In the genomic region with DNA sequence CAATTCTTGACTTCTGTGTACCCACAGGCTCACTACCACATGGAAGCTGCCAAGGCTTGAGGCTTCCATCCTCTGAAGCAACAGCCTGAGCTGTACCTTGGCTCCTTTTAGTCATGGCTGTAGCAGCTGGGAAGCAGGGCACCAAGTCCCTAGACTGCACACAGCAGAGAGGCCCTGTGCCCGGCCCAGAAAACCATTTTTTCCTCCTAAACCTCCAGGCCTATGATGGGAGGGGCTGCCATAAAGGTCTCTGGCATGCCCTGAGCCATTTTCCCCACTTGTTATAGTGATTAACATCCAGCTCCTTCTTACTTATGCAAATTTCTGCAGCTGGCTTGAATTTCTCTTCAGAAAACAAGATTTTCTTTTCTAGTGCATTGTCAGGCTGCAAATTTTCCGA, we compare ENCODE assay signal across 35 cellular contexts.
DNase-seq lines count a peak whose midpoint lies in the region; ATAC-seq, FAIRE-seq and TF ChIP-seq lines count a peak whose summit lies in the region.
"Had no signal": no experiment of that assay in that cellular context is flagged by ENCODE, and none has a peak within 500 bp of the region (broad histone marks: within the 10 kb centered on the region; RNA-seq: fewer than 3 reads in every experiment).

No MANE protein-coding gene starts in this region.

- CTCF ChIA-PET in A549 (lab: Yijun Ruan, JAX) (no interaction called here), HEK293 (lab: Yijun Ruan, JAX) (no interaction called here), K562 (lab: Yijun Ruan, JAX; ENCODE audit: low intra/inter-chr PET ratio) (no interaction called here)
- CTCF ChIA-PET in CD4-positive, alpha-beta memory T cell (lab: Charles Lee; ENCODE audit: partially characterized antibody) = no interaction called here

- TF ChIP-seq EP300 in A549 (IDR thresholded peaks at IDR 0.05) (no peak), K562 (IDR thresholded peaks at IDR 0.05; ENCODE audit: low read length) (no peak)

- POLR2A ChIA-PET in A549 (lab: Yijun Ruan, JAX) (no interaction called here), HEK293 (lab: Yijun Ruan, JAX) (no interaction called here), K562 (lab: Yijun Ruan, JAX) (no interaction called here)
- POLR2A ChIA-PET in CD4-positive, alpha-beta memory T cell (lab: Charles Lee; ENCODE audit: partially characterized antibody) = no interaction called here

- H3K4me1 Mint-ChIP-seq in endothelial cell (ENCODE audit: unreplicated experiment) = no peaks in the 10 kb centered on the region
- peaks cover 0 to 6% (median 4%) of the 10 kb centered on the region in 4 donors for H3K4me1 Mint-ChIP-seq in CD4-positive, alpha-beta memory T cell
- H3K4me1 Mint-ChIP-seq in activated T-helper 1 cell treated with anti-CD3 and anti-CD28 coated beads, Interleukin-12 subunit alpha, Interleukin-12 subunit beta, Interleukin-2, Interleukin-4 antibody, amounts not matched to agents 30 ng/mL and 10 ng/mL and 1 ng/mL, durations not matched to agents 14 hours and 24 hours and 36 hours (ENCODE audit: low read depth) = peaks cover 10% of the 10 kb centered on the region
- H3K4me1 Mint-ChIP-seq: B cell, CD14-positive monocyte had no signal

- H3K9me1 ChIP-seq in K562 (ENCODE audit: control insufficient read depth, insufficient read depth, low read length) = no peaks in the 10 kb centered on the region

- ATAC-seq in A549 (no peak), K562 (no peak), HG02981 (IDR thresholded peaks at IDR 0.05; ENCODE audit: unreplicated experiment) (no peak)
- ATAC-seq: CD8-positive, alpha-beta T cell had no signal

- H3K4me1 ChIP-seq in A549 (no peaks in the 10 kb centered on the region), HEK293 (ENCODE audit: control insufficient read depth, insufficient read depth, low read length) (no peaks in the 10 kb centered on the region), K562 (replicated peaks in 1 of 2; ENCODE audit: control insufficient read depth in 2 of 2, insufficient read depth in 2 of 2, low read length in 2 of 2) (no peaks in the 10 kb centered on the region)
- H3K4me1 ChIP-seq in CD4-positive, alpha-beta memory T cell (ENCODE audit: insufficient read depth, low read length) = no peaks in the 10 kb centered on the region
- H3K4me1 ChIP-seq: BE2C; BLaER1; BLaER1 treated with 17β-estradiol and CSF1 and Interleukin-3, amounts not matched to agents 10 nM and 100 nM; Caco-2 had no signal

- no peak for TF ChIP-seq POLR2A in A549 (IDR thresholded peaks at IDR 0.05; ENCODE audit: low read length)
- TF ChIP-seq POLR2A in K562 (conservative IDR thresholded peaks at IDR 0.05) = no peak

- no peak overlapping the region for H3K9ac ChIP-seq in K562 (ENCODE audit: insufficient read depth in 1 of 2, low read depth in 2 of 2, low read length in 2 of 2)
- H3K9ac ChIP-seq: BLaER1; BLaER1 treated with 17β-estradiol and CSF1 and Interleukin-3, amounts not matched to agents 10 nM and 100 nM had no signal

- no peaks in the 10 kb centered on the region for H4K20me1 ChIP-seq in K562 (replicated peaks; ENCODE audit: control insufficient read depth, insufficient read depth, low read length)
- H4K20me1 ChIP-seq: BLaER1; BLaER1 treated with 17β-estradiol and CSF1 and Interleukin-3, amounts not matched to agents 10 nM and 100 nM had no signal

- no peak overlapping the region for H3K4me3 ChIP-seq in A549
- no peak overlapping the region for H3K4me3 ChIP-seq in HEK293 (ENCODE audit: low read depth, low read length)
- no peak overlapping the region for H3K4me3 ChIP-seq in K562
- H3K4me3 ChIP-seq in CD4-positive, alpha-beta memory T cell (ENCODE audit: low read length in 2 of 2) = no peak overlapping the region
- H3K4me3 ChIP-seq: BLaER1; BLaER1 treated with 17β-estradiol and CSF1 and Interleukin-3, amounts not matched to agents 10 nM and 100 nM had no signal

- DNase-seq in A549 (ENCODE audit: low read depth in 1 of 2, low spot score in 1 of 2) (no peak), K562 (ENCODE audit: extremely low read depth in 1 of 4, low spot score in 3 of 4) (no peak), endothelial cell (ENCODE audit: low spot score) (no peak), mesenteric fat pad (ENCODE audit: low spot score) (no peak)
- DNase-seq in CD4-positive, alpha-beta memory T cell = no peak
- DNase-seq in activated T-helper 1 cell treated with anti-CD3 and anti-CD28 coated beads, Interleukin-12 subunit alpha, Interleukin-12 subunit beta, Interleukin-2, Interleukin-4 antibody, amounts not matched to agents 30 ng/mL and 10 ng/mL and 1 ng/mL, durations not matched to agents 14 hours and 24 hours and 36 hours (ENCODE audit: low spot score) = no peak
- DNase-seq: 8988T; ACHN; AML-193; BE2C; C1 segment of cervical spinal cord; Caco-2; Calu3; CD4-positive, alpha-beta T cell; CD4-positive, CD25-positive, alpha-beta regulatory T cell; CD8-positive, alpha-beta memory T cell; CD8-positive, alpha-beta T cell; COR-L47; DMS 273 treated with DMSO at 0.1 percent for 48 hours; DMS153; DMS53; DMS79; DMS79 treated with DMSO at 0.1 percent for 48 hours; DND-41; EL had no signal

- TF ChIP-seq RAD21 in A549 (conservative IDR thresholded peaks at IDR 0.05 in 1 of 2, IDR thresholded peaks at IDR 0.05 in 1 of 2) (no peak), K562 (CRISPR knock-in tag; conservative IDR thresholded peaks at IDR 0.05 in 1 of 2, IDR thresholded peaks at IDR 0.05 in 1 of 2) (no peak)

- no peak overlapping the region for H2AFZ ChIP-seq in K562 (ENCODE audit: low read depth, low read length)

- H3K27ac ChIP-seq in A549 (no peak overlapping the region), HEK293 (ENCODE audit: extremely low read depth, low read depth, low read length) (no peak overlapping the region), K562 (ENCODE audit: extremely low read depth, low read depth, low read length) (no peak overlapping the region)
- no peak overlapping the region for H3K27ac ChIP-seq in CD4-positive, alpha-beta memory T cell (ENCODE audit: low read depth, low read length)
- H3K27ac ChIP-seq: 22Rv1; BLaER1; BLaER1 treated with 17β-estradiol and CSF1 and Interleukin-3, amounts not matched to agents 10 nM and 100 nM; C4-2B had no signal

- H3K36me3 ChIP-seq in HEK293 (ENCODE audit: control insufficient read depth in 2 of 2, insufficient read depth in 1 of 2, low read length in 2 of 2) = peaks cover 0 to 4% of the 10 kb centered on the region in 2 experiments; a peak in 1 of 3 replicates
- H3K36me3 ChIP-seq in K562 (ENCODE audit: control insufficient read depth, insufficient read depth, low read length) = no peaks in the 10 kb centered on the region
- peaks cover 4% of the 10 kb centered on the region for H3K36me3 ChIP-seq in CD4-positive, alpha-beta memory T cell (ENCODE audit: insufficient read depth, low read length)
- H3K36me3 ChIP-seq: BE2C had no signal

- H3K4me3 Mint-ChIP-seq in endothelial cell (ENCODE audit: unreplicated experiment) = peak overlapping the region; percentile 11
- no peak overlapping the region for H3K4me3 Mint-ChIP-seq in CD4-positive, alpha-beta memory T cell
- no peak overlapping the region for H3K4me3 Mint-ChIP-seq in activated T-helper 1 cell treated with anti-CD3 and anti-CD28 coated beads, Interleukin-12 subunit alpha, Interleukin-12 subunit beta, Interleukin-2, Interleukin-4 antibody, amounts not matched to agents 30 ng/mL and 10 ng/mL and 1 ng/mL, durations not matched to agents 14 hours and 24 hours and 36 hours
- H3K4me3 Mint-ChIP-seq: B cell; CD14-positive monocyte; CD4-positive, alpha-beta T cell; CD4-positive, CD25-positive, alpha-beta regulatory T cell; CD8-positive, alpha-beta memory T cell; CD8-positive, alpha-beta T cell had no signal

- peaks cover 2% of the 10 kb centered on the region for H3K27me3 Mint-ChIP-seq in endothelial cell (ENCODE audit: unreplicated experiment)
- H3K27me3 Mint-ChIP-seq in CD4-positive, alpha-beta memory T cell = no peaks in the 10 kb centered on the region
- H3K27me3 Mint-ChIP-seq in activated T-helper 1 cell treated with anti-CD3 and anti-CD28 coated beads, Interleukin-12 subunit alpha, Interleukin-12 subunit beta, Interleukin-2, Interleukin-4 antibody, amounts not matched to agents 30 ng/mL and 10 ng/mL and 1 ng/mL, durations not matched to agents 14 hours and 24 hours and 36 hours (ENCODE audit: insufficient read depth) = no peaks in the 10 kb centered on the region
- H3K27me3 Mint-ChIP-seq: B cell; CD4-positive, alpha-beta T cell; CD4-positive, CD25-positive, alpha-beta regulatory T cell had no signal

- H3K4me2 ChIP-seq in A549 (no peak overlapping the region), K562 (ENCODE audit: insufficient read depth, low read length) (no peak overlapping the region)
- H3K4me2 ChIP-seq: BLaER1; BLaER1 treated with 17β-estradiol and CSF1 and Interleukin-3, amounts not matched to agents 10 nM and 100 nM had no signal

- in situ Hi-C loops in K562 (cut with MboI) = no loop called here

- no TSS peak for BruUV-seq in K562 (replicated peaks; lab: Mats Ljungman, UMichigan)

- peaks cover 22% of the 10 kb centered on the region for H3K9me3 Mint-ChIP-seq in endothelial cell (ENCODE audit: unreplicated experiment)
- H3K9me3 Mint-ChIP-seq in CD4-positive, alpha-beta memory T cell = peaks cover 13 to 32% (median 22%) of the 10 kb centered on the region in 8 donors
- peaks cover 38% of the 10 kb centered on the region for H3K9me3 Mint-ChIP-seq in activated T-helper 1 cell treated with anti-CD3 and anti-CD28 coated beads, Interleukin-12 subunit alpha, Interleukin-12 subunit beta, Interleukin-2, Interleukin-4 antibody, amounts not matched to agents 30 ng/mL and 10 ng/mL and 1 ng/mL, durations not matched to agents 14 hours and 24 hours and 36 hours

- H3K79me2 ChIP-seq in K562 (ENCODE audit: control insufficient read depth, insufficient read depth, low read length) = no peaks in the 10 kb centered on the region

- intact Hi-C loops in K562 (cut with micrococcal nuclease) = no loop called here
- intact Hi-C loops in CD4-positive, alpha-beta memory T cell (cut with micrococcal nuclease) = no loop called here
- intact Hi-C loops in activated T-helper 1 cell treated with anti-CD3 and anti-CD28 coated beads, Interleukin-12 subunit alpha, Interleukin-12 subunit beta, Interleukin-2, Interleukin-4 antibody, amounts not matched to agents 30 ng/mL and 10 ng/mL and 1 ng/mL, durations not matched to agents 14 hours and 24 hours and 36 hours (cut with micrococcal nuclease) = no loop called here

- H3K9me3 ChIP-seq in A549 (peaks cover 19% of the 10 kb centered on the region; the same call in 1 of the 3 replicates), HEK293 (ENCODE audit: control insufficient read depth, insufficient read depth, low read depth, low read length) (no peaks in the 10 kb centered on the region), K562 (replicated peaks; ENCODE audit: control insufficient read depth, insufficient read depth, low read depth, low read length) (peaks cover 1% of the 10 kb centered on the region; the same call in 1 of the 2 replicates)
- H3K9me3 ChIP-seq in CD4-positive, alpha-beta memory T cell (ENCODE audit: control insufficient read depth in 1 of 2, low read length in 2 of 2) = no peaks in the 10 kb centered on the region
- H3K9me3 ChIP-seq: BE2C had no signal

- FAIRE-seq in A549 (lab: Jason Lieb, UNC) (no peak), K562 (lab: Jason Lieb, UNC) (no peak)
- FAIRE-seq: A204.1, D721Med had no signal

- no peak for TF ChIP-seq CTCF in A549 (IDR thresholded peaks at IDR 0.05)
- TF ChIP-seq CTCF in HEK293 (tag by site-specific recombination; IDR thresholded peaks at IDR 0.05) = no peak
- no peak for TF ChIP-seq CTCF in K562 (IDR thresholded peaks at IDR 0.05 in 2 of 3, conservative IDR thresholded peaks at IDR 0.05 in 1 of 3; ENCODE audit: insufficient read depth in 2 of 3, low read depth in 1 of 3, low read length in 3 of 3)
- TF ChIP-seq CTCF in endothelial cell (IDR thresholded peaks at IDR 0.05; ENCODE audit: unreplicated experiment) = no peak

- H3K36me3 Mint-ChIP-seq in endothelial cell (ENCODE audit: low read depth, unreplicated experiment) = peaks cover 50% of the 10 kb centered on the region
- H3K36me3 Mint-ChIP-seq in CD4-positive, alpha-beta memory T cell = peaks cover 57 to 67% of the 10 kb centered on the region in 2 donors
- peaks cover 55% of the 10 kb centered on the region for H3K36me3 Mint-ChIP-seq in activated T-helper 1 cell treated with anti-CD3 and anti-CD28 coated beads, Interleukin-12 subunit alpha, Interleukin-12 subunit beta, Interleukin-2, Interleukin-4 antibody, amounts not matched to agents 30 ng/mL and 10 ng/mL and 1 ng/mL, durations not matched to agents 14 hours and 24 hours and 36 hours (ENCODE audit: low read depth)

- H3K27me3 ChIP-seq in K562 (ENCODE audit: control insufficient read depth in 2 of 2, insufficient read depth in 2 of 2, low read length in 2 of 2) = no peaks in the 10 kb centered on the region
- H3K27me3 ChIP-seq in CD4-positive, alpha-beta memory T cell (ENCODE audit: insufficient read depth, low read length) = no peaks in the 10 kb centered on the region
- H3K27me3 ChIP-seq: BE2C; BLaER1; BLaER1 treated with 17β-estradiol and CSF1 and Interleukin-3, amounts not matched to agents 10 nM and 100 nM had no signal

- H3K27ac Mint-ChIP-seq in endothelial cell (ENCODE audit: unreplicated experiment) = no peak overlapping the region
- peak overlapping the region in 1 of 7 donors; percentile 19 for H3K27ac Mint-ChIP-seq in CD4-positive, alpha-beta memory T cell
- H3K27ac Mint-ChIP-seq in activated T-helper 1 cell treated with anti-CD3 and anti-CD28 coated beads, Interleukin-12 subunit alpha, Interleukin-12 subunit beta, Interleukin-2, Interleukin-4 antibody, amounts not matched to agents 30 ng/mL and 10 ng/mL and 1 ng/mL, durations not matched to agents 14 hours and 24 hours and 36 hours = no peak overlapping the region
- H3K27ac Mint-ChIP-seq: B cell; CD14-positive monocyte; CD4-positive, alpha-beta T cell; CD4-positive, CD25-positive, alpha-beta regulatory T cell; CD8-positive, alpha-beta memory T cell; CD8-positive, alpha-beta T cell had no signal

- WGBS in A549 (ENCODE audit: missing lambda C conversion rate) = 14% methylated on average over 2 of the region's 2 CpGs
- WGBS in K562 (ENCODE audit: insufficient coverage, low coverage, missing lambda C conversion rate) = 78% methylated on average over 2 of the region's 2 CpGs
